Comparison of ENCODE assay signal across 16 cellular contexts in genomic region chr7:3174515-3175318, GRCh38.
DNase-seq lines count a peak whose midpoint lies in the region; ATAC-seq and TF ChIP-seq lines count a peak whose summit lies in the region.
"Had no signal": no experiment of that assay in that cellular context is flagged by ENCODE, and none has a peak within 500 bp of the region (broad histone marks: within the 10 kb centered on the region; RNA-seq: fewer than 3 reads in every experiment).

No MANE protein-coding gene starts in this region.

- H3K4me1 Mint-ChIP-seq in glutamatergic neuron (ENCODE audit: low read depth, unreplicated experiment) = peaks cover 33% of the 10 kb centered on the region
- H3K4me1 Mint-ChIP-seq: CD14-positive monocyte had no signal

- peak overlapping the region in 1 of 2 donors; percentile 26 for H3K4me3 ChIP-seq in testis
- H3K4me3 ChIP-seq: A549 had no signal

- peaks cover 6% of the 10 kb centered on the region for H3K9me3 Mint-ChIP-seq in glutamatergic neuron (ENCODE audit: unreplicated experiment)

- no peaks in the 10 kb centered on the region for H3K36me3 ChIP-seq in testis (ENCODE audit: low read depth, missing control alignments)

- no peaks in the 10 kb centered on the region for H3K9me3 ChIP-seq in testis
- H3K9me3 ChIP-seq: Caco-2 had no signal

- intact Hi-C loops in testis (cut with DNase I; ENCODE audit: low total_unique reads) = no loop called here

- peak overlapping the region; percentile 38 for H3K4me3 Mint-ChIP-seq in glutamatergic neuron (ENCODE audit: unreplicated experiment)
- H3K4me3 Mint-ChIP-seq: CD14-positive monocyte had no signal

- H3K27ac ChIP-seq in testis (no peak overlapping the region), foreskin keratinocyte (no peak overlapping the region)
- H3K27ac ChIP-seq: A549 had no signal

- WGBS in testis, 2 donors = 72 to 85% methylated on average over 16 of the region's 16 CpGs

- H3K27me3 Mint-ChIP-seq in glutamatergic neuron (ENCODE audit: unreplicated experiment) = peaks cover 5% of the 10 kb centered on the region

- H3K27me3 ChIP-seq in testis (no peaks in the 10 kb centered on the region), foreskin keratinocyte (no peaks in the 10 kb centered on the region)

- DNase-seq in NCI-H510A treated with DMSO at 0.1 percent for 48 hours (lab: John Stamatoyannopoulos, UW) (peak; percentile 8), NCI-H510A (lab: John Stamatoyannopoulos, UW) (no peak), NCI-H2227 treated with DMSO at 0.1 percent for 48 hours (lab: John Stamatoyannopoulos, UW) (peak; percentile 39), glutamatergic neuron (peak; percentile 34), testis (peak; percentile 64), NCI-H1694 treated with DMSO at 0.1 percent for 48 hours (lab: John Stamatoyannopoulos, UW) (no peak), foreskin keratinocyte (no peak)
- DNase-seq: Caco-2, DMS79 treated with DMSO at 0.1 percent for 48 hours, GDM1, H7, NCI-H1436 treated with DMSO at 0.1 percent for 48 hours, OCI-M1 had no signal

- TF ChIP-seq CTCF in glutamatergic neuron (IDR thresholded peaks at IDR 0.05; ENCODE audit: partially characterized antibody, unreplicated experiment) = no peak
- TF ChIP-seq CTCF in testis (IDR thresholded peaks at IDR 0.05) = no peak
- no peak for TF ChIP-seq CTCF in foreskin keratinocyte (conservative IDR thresholded peaks at IDR 0.05)

- H3K27ac Mint-ChIP-seq in glutamatergic neuron (ENCODE audit: unreplicated experiment) = peak overlapping the region; percentile 88
- H3K27ac Mint-ChIP-seq: CD14-positive monocyte had no signal

- H3K4me1 ChIP-seq in testis (no peaks in the 10 kb centered on the region), foreskin keratinocyte (no peaks in the 10 kb centered on the region)
- H3K4me1 ChIP-seq: A549, Caco-2 had no signal

- TF ChIP-seq POLR2A in testis (IDR thresholded peaks at IDR 0.05) = no peak

- ATAC-seq in HG02763 (IDR thresholded peaks at IDR 0.05; ENCODE audit: unreplicated experiment) (no peak), foreskin keratinocyte (no peak)
- ATAC-seq: A549 had no signal

- peaks cover 17% of the 10 kb centered on the region for H3K36me3 Mint-ChIP-seq in glutamatergic neuron (ENCODE audit: unreplicated experiment)
- H3K36me3 Mint-ChIP-seq: CD14-positive monocyte had no signal

Comparison
In these comparisons a context has a peak if more than half of its experiments do, and no peak if none do; other contexts are left out.
1. DNase-seq: peak in NCI-H510A treated with DMSO at 0.1 percent for 48 hours (single experiment), NCI-H2227 treated with DMSO at 0.1 percent for 48 hours (single experiment), glutamatergic neuron (single experiment) and testis (single experiment); none in NCI-H510A (single experiment), NCI-H1694 treated with DMSO at 0.1 percent for 48 hours (single experiment) and foreskin keratinocyte (0 of 2).